Comparison of ENCODE assay signal across 1 cellular context in the genomic region with DNA sequence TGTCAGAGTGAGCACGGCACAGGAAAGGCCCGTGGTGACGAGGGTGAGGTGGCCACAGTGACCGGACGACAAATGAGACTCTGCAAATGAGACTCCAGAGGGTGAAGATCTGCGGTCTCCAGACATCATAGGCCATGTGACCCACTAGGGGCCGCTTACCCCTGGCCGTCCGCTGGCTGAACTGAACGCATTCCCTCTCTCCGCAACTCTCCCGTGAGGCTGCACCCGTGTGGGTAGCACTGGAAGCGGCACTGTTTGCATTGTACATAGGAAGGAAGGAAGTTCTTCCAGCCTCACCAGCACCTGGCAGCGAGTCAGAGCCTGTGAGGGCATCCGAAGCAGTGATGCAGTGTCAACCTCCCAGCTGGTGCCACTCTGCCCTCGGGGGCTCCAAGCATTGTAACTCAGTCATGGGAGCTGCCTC.
TF ChIP-seq lines count a peak whose summit lies in the region.

No MANE protein-coding gene starts in this region.

TF ChIP-seq in H1, 55 proteins besides CTCF, POLR2A, EP300 and RAD21:
- TF ChIP-seq BCL11A (IDR thresholded peaks at IDR 0.05; ENCODE audit: low read depth in 2 of 2, low read length in 2 of 2) (no peak), HDAC6 (IDR thresholded peaks at IDR 0.05; ENCODE audit: low read depth, low read length) (no peak), JUND (IDR thresholded peaks at IDR 0.05; ENCODE audit: low read length) (no peak), RFX5 (IDR thresholded peaks at IDR 0.05; ENCODE audit: borderline replicate concordance, low read depth, low read length) (no peak), CBX5 (IDR thresholded peaks at IDR 0.05; ENCODE audit: low read depth, low read length) (no peak), SIN3A (conservative IDR thresholded peaks at IDR 0.05 in 1 of 2, IDR thresholded peaks at IDR 0.05 in 1 of 2; ENCODE audit: low read depth in 1 of 2, low read length in 2 of 2) (no peak), YY1 (IDR thresholded peaks at IDR 0.05; ENCODE audit: low read depth, low read length) (no peak), BRCA1 (IDR thresholded peaks at IDR 0.05; ENCODE audit: low read depth, low read length) (no peak)
